ENCODE assay signal across 2 cellular contexts in genomic region chr20:8421981-8422380, GRCh38.
TF ChIP-seq lines count a peak whose summit lies in the region.

No MANE protein-coding gene starts in this region.

TF ChIP-seq in IMR-90, 13 proteins besides CTCF, POLR2A, EP300 and RAD21 (continued from another document):
- TF ChIP-seq CEBPB (IDR thresholded peaks at IDR 0.05; ENCODE audit: low read depth, low read length) = no peak
- TF ChIP-seq NFE2L2 (IDR thresholded peaks at IDR 0.05; ENCODE audit: low read depth, low read length) = no peak
- TF ChIP-seq FOS (IDR thresholded peaks at IDR 0.05; ENCODE audit: low read depth, low read length) = no peak
- TF ChIP-seq MAFK (IDR thresholded peaks at IDR 0.05; ENCODE audit: low read depth, low read length) = no peak
- no peak for TF ChIP-seq ELK1 (IDR thresholded peaks at IDR 0.05; ENCODE audit: borderline replicate concordance, low read depth, low read length)
- no peak for TF ChIP-seq RCOR1 (IDR thresholded peaks at IDR 0.05; ENCODE audit: insufficient replicate concordance, low read length)
- no peak for TF ChIP-seq SMC3 (IDR thresholded peaks at IDR 0.05; ENCODE audit: low read depth, low read length)
- TF ChIP-seq BHLHE40 (IDR thresholded peaks at IDR 0.05; ENCODE audit: low read depth, low read length) = no peak
- no peak for TF ChIP-seq CHD1 (IDR thresholded peaks at IDR 0.05; ENCODE audit: low read depth, low read length)

TF ChIP-seq in SK-N-SH, 30 proteins besides CTCF, POLR2A, EP300 and RAD21 (continued from another document):
- TF ChIP-seq USF2 (IDR thresholded peaks at IDR 0.05; ENCODE audit: borderline replicate concordance, low read depth, low read length) (no peak), NRF1 (IDR thresholded peaks at IDR 0.05; ENCODE audit: low read depth, low read length) (no peak), MEF2A (IDR thresholded peaks at IDR 0.05; ENCODE audit: borderline replicate concordance, low read depth) (no peak), PBX3 (IDR thresholded peaks at IDR 0.05) (peak; percentile 57; the same call in 1 of the 2 replicates), RFX5 (IDR thresholded peaks at IDR 0.05; ENCODE audit: low read length) (no peak), SMC3 (IDR thresholded peaks at IDR 0.05; ENCODE audit: low read depth, low read length) (no peak), TEAD4 (IDR thresholded peaks at IDR 0.05; ENCODE audit: borderline replicate concordance, insufficient read depth) (no peak), REST (IDR thresholded peaks at IDR 0.05; ENCODE audit: low read depth, low read length) (no peak), FOXM1 (IDR thresholded peaks at IDR 0.05; ENCODE audit: low read depth) (no peak), JUND (IDR thresholded peaks at IDR 0.05) (no peak), FOXJ3 (CRISPR knock-in tag; IDR thresholded peaks at IDR 0.05) (no peak), FOSL2 (IDR thresholded peaks at IDR 0.05; ENCODE audit: borderline replicate concordance, low read depth) (no peak), GATA2 (CRISPR knock-in tag; IDR thresholded peaks at IDR 0.05) (peak; percentile 16; the same call in 1 of the 2 replicates), MAX (IDR thresholded peaks at IDR 0.05; ENCODE audit: low read depth) (no peak), MXI1 (IDR thresholded peaks at IDR 0.05; ENCODE audit: low read depth, low read length) (no peak), RCOR1 (IDR thresholded peaks at IDR 0.05; ENCODE audit: low read length) (peak; percentile 46; the same call in 1 of the 2 replicates), EZH2phosphoT487 (IDR thresholded peaks at IDR 0.05; ENCODE audit: borderline replicate concordance, low read depth) (no peak), POLR2AphosphoS5 (IDR thresholded peaks at IDR 0.05; ENCODE audit: low read depth, low read length) (no peak), YY1 (IDR thresholded peaks at IDR 0.05; ENCODE audit: low read depth) (no peak), TAF1 (IDR thresholded peaks at IDR 0.05; ENCODE audit: borderline replicate concordance, low read depth, low read length) (no peak)
